8 cellular contexts compared by ENCODE assay signal in the genomic region with DNA sequence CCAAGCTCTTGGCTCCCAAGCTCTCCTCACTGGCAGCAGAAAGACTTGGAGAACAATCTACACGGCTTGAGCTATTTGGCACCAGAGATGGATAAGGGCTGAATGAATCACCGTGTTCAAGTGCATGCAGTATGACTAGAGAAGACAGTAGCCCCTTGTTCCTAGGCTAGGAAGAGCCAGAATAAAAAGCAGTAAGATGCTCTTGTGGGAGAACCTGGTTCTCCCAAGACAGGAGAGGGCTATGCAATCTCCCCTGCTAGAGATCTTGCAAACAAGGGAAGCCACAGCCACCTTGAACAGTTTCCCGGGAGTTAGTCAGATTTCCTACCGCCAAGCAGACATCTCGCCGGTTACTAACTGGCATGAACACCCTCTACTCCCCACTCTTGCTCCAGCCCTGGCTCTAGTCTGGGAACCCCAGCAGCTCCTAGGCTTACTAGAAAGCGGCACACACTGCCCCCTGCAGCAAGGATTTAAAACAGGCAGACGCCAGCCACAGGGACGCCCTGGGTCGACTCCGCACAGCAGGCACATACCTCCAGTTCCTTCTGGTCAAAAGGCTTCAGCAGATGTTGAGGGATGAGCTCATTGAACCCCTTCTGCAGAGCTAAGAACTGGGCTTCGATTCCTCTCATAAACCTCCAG.
DNase-seq lines count a peak whose midpoint lies in the region; ATAC-seq and TF ChIP-seq lines count a peak whose summit lies in the region.

No MANE protein-coding gene starts in this region.

- no peaks in the 10 kb centered on the region for H3K27me3 ChIP-seq in HL-60 (ENCODE audit: insufficient read depth, poor library complexity, severe bottlenecking)
- H3K27me3 ChIP-seq in layer of hippocampus (ENCODE audit: control insufficient read depth, insufficient read depth, low read length): no peaks in the 10 kb centered on the region
- no peaks in the 10 kb centered on the region for H3K27me3 ChIP-seq in thyroid gland

- ATAC-seq in GM21529 (IDR thresholded peaks at IDR 0.05; ENCODE audit: unreplicated experiment): no peak
- ATAC-seq in HG03342 (IDR thresholded peaks at IDR 0.05; ENCODE audit: unreplicated experiment): no peak

- H3K36me3 ChIP-seq in thyroid gland: peaks cover 56 to 65% of the 10 kb centered on the region in 2 donors

- no peaks in the 10 kb centered on the region for H3K27me3 Mint-ChIP-seq in brain

- H3K4me1 ChIP-seq in thyroid gland: no peaks in the 10 kb centered on the region

- 80 to 81% methylated on average over 11 to 12 of the region's 12 CpGs for WGBS in thyroid gland, 2 donors

- H3K9me3 ChIP-seq in thyroid gland: no peaks in the 10 kb centered on the region

- H3K4me3 Mint-ChIP-seq in brain: peak overlapping the region in 1 of 5 experiments; percentile 5

- intact Hi-C loops in thyroid gland (cut with DNase I): loop anchor here (5.0 kb wide), 1 partner anchor 276 kb away; no protein-coding TSS in a partner anchor

- peaks cover 4% of the 10 kb centered on the region for H3K4me1 Mint-ChIP-seq in brain

- TF ChIP-seq CTCF in HL-60 (IDR thresholded peaks at IDR 0.05; ENCODE audit: insufficient read depth, low read length) (peak; percentile 13), brain (conservative IDR thresholded peaks at IDR 0.05) (peak; percentile 23 to 37), thyroid gland (IDR thresholded peaks at IDR 0.05) (no peak)

- no peaks in the 10 kb centered on the region for H3K9me3 Mint-ChIP-seq in brain

- peak overlapping the region; percentile 41 to 90 (median 72) for H3K27ac Mint-ChIP-seq in brain

- no peak overlapping the region for H3K4me3 ChIP-seq in HL-60 (replicated peaks; ENCODE audit: insufficient read depth, low read length)
- no peak overlapping the region for H3K4me3 ChIP-seq in thyroid gland (replicated peaks in 1 of 3)

- DNase-seq in AG20443 (ENCODE audit: low spot score) (peak; percentile 70), HL-60 (ENCODE audit: low read depth in 1 of 2, low spot score in 1 of 2) (peak in 1 of 2 experiments; percentile 29), thyroid gland (no peak), DMS153 (lab: John Stamatoyannopoulos, UW) (no peak)

- peaks cover 74% of the 10 kb centered on the region for H3K36me3 Mint-ChIP-seq in brain

- TF ChIP-seq POLR2A in thyroid gland (IDR thresholded peaks at IDR 0.05): no peak

- H3K27ac ChIP-seq in HL-60 (replicated peaks) (no peak overlapping the region), layer of hippocampus (ENCODE audit: low read depth, low read length) (peak overlapping the region; percentile 42), thyroid gland (no peak overlapping the region)

Comparison
In these comparisons a context has a peak if more than half of its experiments do, and no peak if none do; other contexts are left out.
1. CTCF ChIP-seq: peak in HL-60 (single experiment) and brain (2 of 2); none in thyroid gland (0 of 6).